Comparison of ENCODE assay signal across 9 cellular contexts in the genomic region with DNA sequence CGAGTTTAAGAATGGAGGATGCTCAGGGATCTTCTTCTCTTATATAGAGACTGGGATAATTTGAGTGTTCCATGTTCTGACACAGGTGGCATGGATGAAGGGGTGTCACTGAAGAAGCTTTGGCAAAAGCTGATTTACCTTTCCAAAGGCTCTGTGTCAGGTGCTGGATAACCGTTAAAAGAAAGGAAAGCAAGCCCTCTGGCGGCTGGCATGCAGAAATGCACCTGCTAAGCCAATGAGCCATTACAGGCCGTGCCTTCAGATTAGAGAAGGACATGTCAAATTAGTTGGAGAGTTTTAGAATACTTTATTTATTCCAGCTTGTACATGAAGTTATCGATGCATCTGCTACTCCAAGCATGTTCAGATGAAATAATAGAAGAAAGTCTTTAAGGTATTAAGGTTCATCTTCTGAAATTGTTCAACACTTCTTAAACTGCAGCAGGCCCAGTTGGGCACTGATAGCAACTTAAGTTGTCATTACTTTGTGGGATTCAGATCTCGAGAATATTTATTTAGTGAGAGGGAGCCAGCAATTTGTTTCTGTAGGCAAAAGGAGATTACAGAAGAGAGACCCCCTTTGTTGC.
DNase-seq lines count a peak whose midpoint lies in the region; ATAC-seq, FAIRE-seq and TF ChIP-seq lines count a peak whose summit lies in the region.
"Had no signal": no experiment of that assay in that cellular context is flagged by ENCODE, and none has a peak within 500 bp of the region (broad histone marks: within the 10 kb centered on the region; RNA-seq: fewer than 3 reads in every experiment).

No MANE protein-coding gene starts in this region.

- H3K36me3 ChIP-seq in OCI-LY3 (replicated peaks; ENCODE audit: low read depth, low read length) (no peaks in the 10 kb centered on the region), bronchial epithelial cell (ENCODE audit: control insufficient read depth, insufficient read depth, low read length) (no peaks in the 10 kb centered on the region), liver (ENCODE audit: control insufficient read depth in 4 of 4, insufficient read depth in 3 of 4, low read depth in 1 of 4, low read length in 3 of 4) (no peaks in the 10 kb centered on the region)

- no peaks in the 10 kb centered on the region for H4K20me1 ChIP-seq in OCI-LY3 (ENCODE audit: insufficient read depth, low read length)

- H3K27me3 ChIP-seq in OCI-LY3 (ENCODE audit: low read depth, low read length): peaks cover 9% of the 10 kb centered on the region; the same call in 1 of the 2 replicates
- no peaks in the 10 kb centered on the region for H3K27me3 ChIP-seq in bronchial epithelial cell (ENCODE audit: control insufficient read depth, insufficient read depth, low read length)
- H3K27me3 ChIP-seq in liver (ENCODE audit: control insufficient read depth in 4 of 4, insufficient read depth in 4 of 4, low read length in 3 of 4): peaks cover 0 to 7% (median 0%) of the 10 kb centered on the region in 4 donors

- H3K4me1 ChIP-seq in OCI-LY3 (ENCODE audit: low read length) (no peaks in the 10 kb centered on the region), liver (ENCODE audit: control insufficient read depth in 4 of 4, insufficient read depth in 4 of 4, low read length in 3 of 4) (no peaks in the 10 kb centered on the region)

- FAIRE-seq in bronchial epithelial cell (lab: Jason Lieb, UNC): no peak
- FAIRE-seq: G401.6 had no signal

- peak; percentile 58 for ATAC-seq in GM19468 (IDR thresholded peaks at IDR 0.05; ENCODE audit: extremely low read depth, unreplicated experiment)
- ATAC-seq in HG03520 (IDR thresholded peaks at IDR 0.05; ENCODE audit: unreplicated experiment): peak; percentile 91
- no peak for ATAC-seq in omental fat pad (ENCODE audit: low FRiP score)

- no peaks in the 10 kb centered on the region for H3K79me2 ChIP-seq in OCI-LY3 (ENCODE audit: low read length)

- H3K4me3 ChIP-seq in OCI-LY3 (ENCODE audit: low read length) (no peak overlapping the region), bronchial epithelial cell (ENCODE audit: low read depth, low read length) (no peak overlapping the region), liver (ENCODE audit: low read depth in 1 of 3, low read length in 3 of 3) (no peak overlapping the region)

- WGBS in liver: 17% methylated on average over 6 of the region's 6 CpGs

- H3K27ac ChIP-seq in OCI-LY3 (ENCODE audit: low read length): no peak overlapping the region
- no peak overlapping the region for H3K27ac ChIP-seq in liver (ENCODE audit: low read depth in 1 of 2, low read length in 2 of 2)

- no peak overlapping the region for H2AFZ ChIP-seq in OCI-LY3 (ENCODE audit: low read depth, low read length)

- H3K9ac ChIP-seq in OCI-LY3 (ENCODE audit: low read length) (no peak overlapping the region), liver (ENCODE audit: low read depth in 1 of 2, low read length in 2 of 2) (no peak overlapping the region)

- H3K9me3 ChIP-seq in OCI-LY3 (ENCODE audit: insufficient read depth, low read length) (no peaks in the 10 kb centered on the region), liver (ENCODE audit: control insufficient read depth in 4 of 4, low read length in 3 of 4) (no peaks in the 10 kb centered on the region)

- TF ChIP-seq CTCF in OCI-LY3 (IDR thresholded peaks at IDR 0.05; ENCODE audit: low read depth, low read length): peak; percentile 71
- peak; percentile 93 for TF ChIP-seq CTCF in bronchial epithelial cell (IDR thresholded peaks at IDR 0.05; ENCODE audit: insufficient read depth, low read length, severe bottlenecking)
- TF ChIP-seq CTCF in liver (IDR thresholded peaks at IDR 0.05; ENCODE audit: low read depth, low read length, missing input control): peak; percentile 90
- no peak for TF ChIP-seq CTCF in omental fat pad (IDR thresholded peaks at IDR 0.05)

- H3K4me2 ChIP-seq in OCI-LY3 (ENCODE audit: low read length): no peak overlapping the region

- DNase-seq in NCI-H82 (lab: John Stamatoyannopoulos, UW): peak; percentile 73
- no peak for DNase-seq in NCI-H82 treated with DMSO at 0.1 percent for 48 hours (lab: John Stamatoyannopoulos, UW; ENCODE audit: unreplicated experiment)
- peak; percentile 50 for DNase-seq in bronchial epithelial cell (ENCODE audit: low read depth)
- DNase-seq in omental fat pad (ENCODE audit: low spot score): no peak

- peak; percentile 44 to 58 for TF ChIP-seq RAD21 in liver (IDR thresholded peaks at IDR 0.05)

TF ChIP-seq in liver, 16 proteins besides CTCF, POLR2A, EP300 and RAD21:
- TF ChIP-seq MAX (IDR thresholded peaks at IDR 0.05) (no peak), JUND (IDR thresholded peaks at IDR 0.05) (no peak), EGR1 (IDR thresholded peaks at IDR 0.05; ENCODE audit: low read depth in 2 of 2) (no peak), GABPA (IDR thresholded peaks at IDR 0.05 in 1 of 2, conservative IDR thresholded peaks at IDR 0.05 in 1 of 2) (no peak), FOXA2 (IDR thresholded peaks at IDR 0.05) (no peak), HNF4A (conservative IDR thresholded peaks at IDR 0.05) (no peak), TAF1 (conservative IDR thresholded peaks at IDR 0.05) (no peak), NR2F2 (IDR thresholded peaks at IDR 0.05) (no peak), SP1 (IDR thresholded peaks at IDR 0.05) (no peak), ZBTB33 (IDR thresholded peaks at IDR 0.05) (no peak)
- TF ChIP-seq, protein P1, sequence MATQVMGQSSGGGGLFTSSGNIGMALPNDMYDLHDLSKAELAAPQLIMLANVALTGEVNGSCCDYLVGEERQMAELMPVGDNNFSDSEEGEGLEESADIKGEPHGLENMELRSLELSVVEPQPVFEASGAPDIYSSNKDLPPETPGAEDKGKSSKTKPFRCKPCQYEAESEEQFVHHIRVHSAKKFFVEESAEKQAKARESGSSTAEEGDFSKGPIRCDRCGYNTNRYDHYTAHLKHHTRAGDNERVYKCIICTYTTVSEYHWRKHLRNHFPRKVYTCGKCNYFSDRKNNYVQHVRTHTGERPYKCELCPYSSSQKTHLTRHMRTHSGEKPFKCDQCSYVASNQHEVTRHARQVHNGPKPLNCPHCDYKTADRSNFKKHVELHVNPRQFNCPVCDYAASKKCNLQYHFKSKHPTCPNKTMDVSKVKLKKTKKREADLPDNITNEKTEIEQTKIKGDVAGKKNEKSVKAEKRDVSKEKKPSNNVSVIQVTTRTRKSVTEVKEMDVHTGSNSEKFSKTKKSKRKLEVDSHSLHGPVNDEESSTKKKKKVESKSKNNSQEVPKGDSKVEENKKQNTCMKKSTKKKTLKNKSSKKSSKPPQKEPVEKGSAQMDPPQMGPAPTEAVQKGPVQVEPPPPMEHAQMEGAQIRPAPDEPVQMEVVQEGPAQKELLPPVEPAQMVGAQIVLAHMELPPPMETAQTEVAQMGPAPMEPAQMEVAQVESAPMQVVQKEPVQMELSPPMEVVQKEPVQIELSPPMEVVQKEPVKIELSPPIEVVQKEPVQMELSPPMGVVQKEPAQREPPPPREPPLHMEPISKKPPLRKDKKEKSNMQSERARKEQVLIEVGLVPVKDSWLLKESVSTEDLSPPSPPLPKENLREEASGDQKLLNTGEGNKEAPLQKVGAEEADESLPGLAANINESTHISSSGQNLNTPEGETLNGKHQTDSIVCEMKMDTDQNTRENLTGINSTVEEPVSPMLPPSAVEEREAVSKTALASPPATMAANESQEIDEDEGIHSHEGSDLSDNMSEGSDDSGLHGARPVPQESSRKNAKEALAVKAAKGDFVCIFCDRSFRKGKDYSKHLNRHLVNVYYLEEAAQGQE (IDR thresholded peaks at IDR 0.05): no peak

Comparison
In these comparisons a context has a peak if more than half of its experiments do, and no peak if none do; other contexts are left out.
1. DNase-seq: peak in NCI-H82 (single experiment) and bronchial epithelial cell (single experiment); none in NCI-H82 treated with DMSO at 0.1 percent for 48 hours (single experiment) and omental fat pad (single experiment).
2. CTCF ChIP-seq: peak in OCI-LY3 (single experiment), bronchial epithelial cell (single experiment) and liver (single experiment); none in omental fat pad (0 of 3).